13 cellular contexts compared by ENCODE assay signal in the genomic region with DNA sequence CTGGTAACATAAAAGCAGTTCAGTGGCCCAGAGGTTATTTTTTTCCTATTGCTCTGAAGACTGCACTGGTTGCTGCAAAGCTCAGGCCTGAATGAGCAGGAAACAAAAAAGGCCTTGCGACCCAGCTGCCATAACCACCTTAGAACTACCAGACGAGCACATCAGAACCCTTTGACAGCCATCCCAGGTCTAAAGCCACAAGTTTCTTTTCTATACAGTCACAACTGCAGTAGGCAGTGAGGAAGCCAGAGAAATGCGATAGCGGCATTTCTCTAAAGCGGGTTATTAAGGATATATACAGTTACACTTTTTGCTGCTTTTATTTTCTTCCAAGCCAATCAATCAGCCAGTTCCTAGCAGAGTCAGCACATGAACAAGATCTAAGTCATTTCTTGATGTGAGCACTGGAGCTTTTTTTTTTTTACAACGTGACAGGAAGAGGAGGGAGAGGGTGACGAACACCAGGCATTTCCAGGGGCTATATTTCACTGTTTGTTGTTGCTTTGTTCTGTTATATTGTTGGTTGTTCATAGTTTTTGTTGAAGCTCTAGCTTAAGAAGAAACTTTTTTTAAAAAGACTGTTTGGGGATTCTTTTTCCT. TPM values are rescaled to one million over a fixed set of nuclear protein-coding genes. Genes with fewer than 3 reads are reported as not detected.
A peak's percentile ranks its signal among the peaks of the same experiment; 100 is the strongest.
DNase-seq lines count a peak whose midpoint lies in the region; ATAC-seq, FAIRE-seq and TF ChIP-seq lines count a peak whose summit lies in the region.
"Had no signal": no experiment of that assay in that cellular context is flagged by ENCODE, and none has a peak within 500 bp of the region (broad histone marks: within the 10 kb centered on the region; RNA-seq: fewer than 3 reads in every experiment).

No MANE protein-coding gene starts in this region.

- no peak overlapping the region for H3K4me2 ChIP-seq in SK-N-SH

- H3K9me2 ChIP-seq in SK-N-SH, result no peaks in the 10 kb centered on the region

- no peak for TF ChIP-seq EP300 in SK-N-SH (IDR thresholded peaks at IDR 0.05; ENCODE audit: borderline replicate concordance in 1 of 2, low read depth in 1 of 2, low read length in 1 of 2)

- H4K20me1 ChIP-seq in SK-N-SH (ENCODE audit: insufficient read depth), result no peaks in the 10 kb centered on the region

- peak overlapping the region; percentile 31 for H3K27ac Mint-ChIP-seq in activated T-cell treated with anti-CD3 and anti-CD28 coated beads, Interleukin-2, amount 50 U/mL, for 24 hours

- H3K27ac ChIP-seq in SK-N-SH (ENCODE audit: low read depth in 2 of 2, low read length in 1 of 2) (peak overlapping the region in 1 of 2 experiments; percentile 98; a peak in 3 of 4 replicates), small intestine (ENCODE audit: low read depth in 1 of 2, low read length in 1 of 2) (no peak overlapping the region)
- H3K27ac ChIP-seq: suprapubic skin had no signal

- H3F3A ChIP-seq in SK-N-SH (replicated peaks; ENCODE audit: insufficient read depth), result peaks cover 98% of the 10 kb centered on the region

- WGBS in SK-N-SH (ENCODE audit: low lambda C conversion rate), result 75% methylated on average over 7 of the region's 7 CpGs
- 69 to 89% (median 85%) methylated on average over 7 of the region's 7 CpGs for WGBS in small intestine, 3 donors

- no peak for TF ChIP-seq RAD21 in SK-N-SH (IDR thresholded peaks at IDR 0.05; ENCODE audit: low read length)

- no peaks in the 10 kb centered on the region for H3K9me3 ChIP-seq in SK-N-SH
- H3K9me3 ChIP-seq in small intestine (ENCODE audit: control insufficient read depth, low read depth), result no peaks in the 10 kb centered on the region
- H3K9me3 ChIP-seq: suprapubic skin had no signal

- H3K36me3 ChIP-seq in SK-N-SH (replicated peaks in 1 of 2; ENCODE audit: control insufficient read depth in 1 of 2, insufficient read depth in 2 of 2, low read length in 1 of 2) (peaks cover 87 to 91% of the 10 kb centered on the region in 2 experiments), small intestine (ENCODE audit: control insufficient read depth in 2 of 2, insufficient read depth in 2 of 2, low read length in 2 of 2) (peaks cover 4 to 25% of the 10 kb centered on the region in 2 donors)

- no peak overlapping the region for H2AFZ ChIP-seq in SK-N-SH (ENCODE audit: low read depth)

- H3K4me3 ChIP-seq in SK-N-SH (ENCODE audit: low read depth in 2 of 2, low read length in 1 of 2) (no peak overlapping the region), fibroblast of mammary gland (ENCODE audit: control insufficient read depth, low read depth, low read length) (no peak overlapping the region), small intestine (ENCODE audit: low read depth in 1 of 2, low read length in 2 of 2) (no peak overlapping the region)
- H3K4me3 ChIP-seq: suprapubic skin had no signal

- peaks cover 83% of the 10 kb centered on the region for H3K36me3 Mint-ChIP-seq in activated T-cell treated with anti-CD3 and anti-CD28 coated beads, Interleukin-2, amount 50 U/mL, for 24 hours (ENCODE audit: low read depth)

- no peaks in the 10 kb centered on the region for H3K27me3 Mint-ChIP-seq in activated T-cell treated with anti-CD3 and anti-CD28 coated beads, Interleukin-2, amount 50 U/mL, for 24 hours

- no peak for ATAC-seq in HG03442 (IDR thresholded peaks at IDR 0.05; ENCODE audit: unreplicated experiment)

- H3K4me3 Mint-ChIP-seq in activated T-cell treated with anti-CD3 and anti-CD28 coated beads, Interleukin-2, amount 50 U/mL, for 24 hours, result no peak overlapping the region

- no peak for FAIRE-seq in small intestine (lab: Jason Lieb, UNC)
- FAIRE-seq: colon had no signal

- H3K79me2 ChIP-seq in SK-N-SH (ENCODE audit: insufficient read depth), result peaks cover 51% of the 10 kb centered on the region

- TF ChIP-seq CTCF in SK-N-SH (IDR thresholded peaks at IDR 0.05), result no peak
- TF ChIP-seq CTCF in fibroblast of mammary gland (conservative IDR thresholded peaks at IDR 0.05; ENCODE audit: control insufficient read depth, insufficient read depth, low read depth, low read length), result no peak

- peaks cover 4 to 6% of the 10 kb centered on the region in 2 experiments; a peak in 2 of 4 replicates for H3K4me1 ChIP-seq in SK-N-SH (ENCODE audit: control insufficient read depth in 1 of 2, insufficient read depth in 2 of 2, low read depth in 1 of 2, low read length in 1 of 2)
- no peaks in the 10 kb centered on the region for H3K4me1 ChIP-seq in small intestine (ENCODE audit: control insufficient read depth in 2 of 2, insufficient read depth in 1 of 2, low read depth in 1 of 2, low read length in 1 of 2)
- H3K4me1 ChIP-seq: suprapubic skin had no signal

- H3K9me3 Mint-ChIP-seq in activated T-cell treated with anti-CD3 and anti-CD28 coated beads, Interleukin-2, amount 50 U/mL, for 24 hours, result no peaks in the 10 kb centered on the region

- CTCF ChIA-PET in SK-N-SH (lab: Yijun Ruan, JAX), result interaction anchor here (0.8 to 1.5 kb wide), 3 partner anchors 9 to 115 kb away, joined by 3 to 5 read pairs (median 3); no protein-coding TSS in a partner anchor

- H3K27me3 ChIP-seq in SK-N-SH (ENCODE audit: insufficient read depth) (no peaks in the 10 kb centered on the region), small intestine (ENCODE audit: control insufficient read depth in 2 of 2, insufficient read depth in 2 of 2, low read length in 2 of 2) (no peaks in the 10 kb centered on the region)
- H3K27me3 ChIP-seq: suprapubic skin had no signal

- H3K4me1 Mint-ChIP-seq in activated T-cell treated with anti-CD3 and anti-CD28 coated beads, Interleukin-2, amount 50 U/mL, for 24 hours (ENCODE audit: low read depth), result peaks cover 13% of the 10 kb centered on the region

- DNase-seq in activated T-cell treated with anti-CD3 and anti-CD28 coated beads, Interleukin-2, amount 50 U/mL, for 24 hours, result no peak
- no peak for DNase-seq in activated T-cell treated with anti-CD3 and anti-CD28 coated beads, Interleukin-2, amount 50 U/mL, for 48 hours
- DNase-seq in SK-N-SH (peak; percentile 25), fibroblast of mammary gland (ENCODE audit: low read depth) (peak; percentile 21), pulmonary artery endothelial cell (ENCODE audit: low read depth, low spot score) (peak; percentile 71), iPS-NIHi7 (ENCODE audit: extremely low spot score) (no peak), small intestine (no peak)
- DNase-seq: activated CD8-positive, alpha-beta memory T cell treated with anti-CD3 and anti-CD28 coated beads for 24 hours; Karpas-422; NCI-H446 had no signal

- POLR2A ChIA-PET in SK-N-SH (lab: Yijun Ruan, JAX), result no interaction called here

- no peak overlapping the region for H3K9ac ChIP-seq in SK-N-SH

TF ChIP-seq in SK-N-SH, 30 proteins besides CTCF, POLR2A, EP300 and RAD21:
- TF ChIP-seq, protein P1, sequence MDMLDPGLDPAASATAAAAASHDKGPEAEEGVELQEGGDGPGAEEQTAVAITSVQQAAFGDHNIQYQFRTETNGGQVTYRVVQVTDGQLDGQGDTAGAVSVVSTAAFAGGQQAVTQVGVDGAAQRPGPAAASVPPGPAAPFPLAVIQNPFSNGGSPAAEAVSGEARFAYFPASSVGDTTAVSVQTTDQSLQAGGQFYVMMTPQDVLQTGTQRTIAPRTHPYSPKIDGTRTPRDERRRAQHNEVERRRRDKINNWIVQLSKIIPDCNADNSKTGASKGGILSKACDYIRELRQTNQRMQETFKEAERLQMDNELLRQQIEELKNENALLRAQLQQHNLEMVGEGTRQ (IDR thresholded peaks at IDR 0.05; ENCODE audit: borderline replicate concordance, low read depth, low read length), result no peak
- TF ChIP-seq NFIC (IDR thresholded peaks at IDR 0.05; ENCODE audit: borderline replicate concordance) (no peak), TCF12 (IDR thresholded peaks at IDR 0.05) (peak; percentile 33; the same call in 1 of the 2 replicates)
- TF ChIP-seq, protein P2, sequence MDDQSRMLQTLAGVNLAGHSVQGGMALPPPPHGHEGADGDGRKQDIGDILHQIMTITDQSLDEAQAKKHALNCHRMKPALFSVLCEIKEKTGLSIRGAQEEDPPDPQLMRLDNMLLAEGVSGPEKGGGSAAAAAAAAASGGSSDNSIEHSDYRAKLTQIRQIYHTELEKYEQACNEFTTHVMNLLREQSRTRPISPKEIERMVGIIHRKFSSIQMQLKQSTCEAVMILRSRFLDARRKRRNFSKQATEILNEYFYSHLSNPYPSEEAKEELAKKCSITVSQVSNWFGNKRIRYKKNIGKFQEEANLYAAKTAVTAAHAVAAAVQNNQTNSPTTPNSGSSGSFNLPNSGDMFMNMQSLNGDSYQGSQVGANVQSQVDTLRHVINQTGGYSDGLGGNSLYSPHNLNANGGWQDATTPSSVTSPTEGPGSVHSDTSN (IDR thresholded peaks at IDR 0.05), result peak; percentile 63
TF ChIP-seq in SK-N-SH: peak in this region for 2.

RNA-seq across cellular contexts. Expression of gene FEZ2, which starts 48.8 kb away (rescaled TPM):
- polyA plus RNA-seq in SK-N-SH (2012; rRNA removed) (37.2 and 41.4 TPM in 2 replicates), small intestine (10 to 100 TPM; 23.5 to 38.7 (median 31.3) TPM)
- polyA plus RNA-seq in SK-N-SH (2012; cell fraction: cytosol; rRNA removed), result 51.6 and 77.8 TPM in 2 replicates
- 19.8 and 34.0 TPM in 2 replicates for polyA plus RNA-seq in SK-N-SH (2012; cell fraction: nucleus; rRNA removed)
- 76.3 and 88.4 TPM in 2 replicates for total RNA-seq in pulmonary artery endothelial cell

Comparison
In these comparisons a context has a peak if more than half of its experiments do, and no peak if none do; other contexts are left out.
1. DNase-seq: peak in SK-N-SH (single experiment), fibroblast of mammary gland (single experiment) and pulmonary artery endothelial cell (single experiment); none in activated T-cell treated with anti-CD3 and anti-CD28 coated beads, Interleukin-2, amount 50 U/mL, for 24 hours (single experiment), activated T-cell treated with anti-CD3 and anti-CD28 coated beads, Interleukin-2, amount 50 U/mL, for 48 hours (0 of 2), iPS-NIHi7 (single experiment) and small intestine (single experiment).